ENCODE assay signal across 8 cellular contexts in genomic region chr9:71766663-71767062, GRCh38. TPM values are rescaled to one million over a fixed set of nuclear protein-coding genes. Genes with fewer than 3 reads are reported as not detected.
DNase-seq lines count a peak whose midpoint lies in the region; ATAC-seq, FAIRE-seq and TF ChIP-seq lines count a peak whose summit lies in the region.

No MANE protein-coding gene starts in this region.

- H3K9me3 ChIP-seq in RWPE2 (ENCODE audit: severe bottlenecking) (no peaks in the 10 kb centered on the region), fibroblast of lung (ENCODE audit: control insufficient read depth, insufficient read depth, low read depth, low read length) (no peaks in the 10 kb centered on the region)

- H3K27ac ChIP-seq in RWPE2 (ENCODE audit: poor library complexity, severe bottlenecking) (peak overlapping the region; percentile 84), fibroblast of lung (ENCODE audit: insufficient read depth, low read length) (peak overlapping the region; percentile 88)

- H3K4me1 ChIP-seq in RWPE2 (ENCODE audit: insufficient read depth, poor library complexity, severe bottlenecking), result peaks cover 47% of the 10 kb centered on the region
- H3K4me1 ChIP-seq in fibroblast of lung (ENCODE audit: control insufficient read depth, extremely low read depth, insufficient read depth, low read length), result peaks cover 16% of the 10 kb centered on the region

- no peaks in the 10 kb centered on the region for H4K20me1 ChIP-seq in fibroblast of lung (ENCODE audit: control insufficient read depth, extremely low read depth, insufficient read depth, low read length)

- H3K27me3 ChIP-seq in RWPE2 (ENCODE audit: insufficient read depth, poor library complexity, severe bottlenecking) (no peaks in the 10 kb centered on the region), fibroblast of lung (ENCODE audit: control insufficient read depth, insufficient read depth, low read length) (no peaks in the 10 kb centered on the region)

- H3K36me3 ChIP-seq in RWPE2 (ENCODE audit: low read depth), result no peaks in the 10 kb centered on the region; the same call in 1 of the 2 replicates
- no peaks in the 10 kb centered on the region for H3K36me3 ChIP-seq in fibroblast of lung (ENCODE audit: control insufficient read depth, insufficient read depth, low read length)

- no peak overlapping the region for H2AFZ ChIP-seq in fibroblast of lung (ENCODE audit: low read length)

- no peak for TF ChIP-seq CTCF in RWPE2 (IDR thresholded peaks at IDR 0.05; ENCODE audit: poor library complexity, severe bottlenecking)
- no peak for TF ChIP-seq CTCF in fibroblast of lung (conservative IDR thresholded peaks at IDR 0.05 in 1 of 2, IDR thresholded peaks at IDR 0.05 in 1 of 2; ENCODE audit: low read depth in 1 of 2, low read length in 2 of 2)

- FAIRE-seq in urothelium cell line (lab: Jason Lieb, UNC), result no peak

- no peak overlapping the region for H3K9ac ChIP-seq in fibroblast of lung (ENCODE audit: insufficient read depth, low read length)

- ATAC-seq in activated CD4-positive, CD25-positive, alpha-beta regulatory T cell treated with anti-CD3 and anti-CD28 coated beads, Interleukin-2, amount 50 U/mL, for 24 hours, result peak; percentile 42 to 50
- ATAC-seq in RWPE2 (ENCODE audit: low read depth) (no peak), GM19397 (IDR thresholded peaks at IDR 0.05; ENCODE audit: unreplicated experiment) (no peak)

- H3K4me2 ChIP-seq in fibroblast of lung (ENCODE audit: extremely low read depth, insufficient read depth, low read length), result peak overlapping the region; percentile 88

- H3K4me3 ChIP-seq in RWPE2 (ENCODE audit: severe bottlenecking) (peak overlapping the region; percentile 57), fibroblast of lung (replicated peaks in 1 of 4; ENCODE audit: control extremely low read depth in 1 of 4, insufficient read depth in 1 of 4, low read depth in 3 of 4, low read length in 4 of 4) (peak overlapping the region; percentile 75 to 97 (median 94)), skeletal muscle cell (ENCODE audit: low read depth, low read length) (peak overlapping the region; percentile 77)

- no peak for DNase-seq in activated CD4-positive, CD25-positive, alpha-beta regulatory T cell (lab: John Stamatoyannopoulos, UW)
- no peak for DNase-seq in RWPE2 (ENCODE audit: low spot score)
- no peak for DNase-seq in fibroblast of lung (ENCODE audit: low read depth in 2 of 2)
- DNase-seq in skeletal muscle cell (ENCODE audit: low read depth), result no peak
- DNase-seq in urothelium cell line (ENCODE audit: low spot score), result no peak
- DNase-seq in HuH-7.5 (ENCODE audit: low spot score), result no peak

- H3K79me2 ChIP-seq in fibroblast of lung (ENCODE audit: control insufficient read depth, insufficient read depth, low read length), result peaks cover 44% of the 10 kb centered on the region

RNA-seq across cellular contexts. Expression of gene CEMIP2, which starts 1.6 kb away (rescaled TPM):
- 45.6 and 46.2 TPM in 2 replicates for total RNA-seq in fibroblast of lung
- 35.1 and 38.7 TPM in 2 replicates for polyA plus RNA-seq in fibroblast of lung
- polyA plus RNA-seq in fibroblast of lung (2012), result 21.4 and 21.8 TPM in 2 replicates
- 79.5 and 129 TPM in 2 replicates for polyA minus RNA-seq in fibroblast of lung (ENCODE audit: low replicate concordance)

Comparison
In these comparisons a context has a peak if more than half of its experiments do, and no peak if none do; other contexts are left out.
1. ATAC-seq: peak in activated CD4-positive, CD25-positive, alpha-beta regulatory T cell treated with anti-CD3 and anti-CD28 coated beads, Interleukin-2, amount 50 U/mL, for 24 hours (2 of 2); none in RWPE2 (single experiment) and GM19397 (single experiment).
2. Peak in every context shown above with its lines, with median percentiles within 50 percentile points of each other: H3K4me3 ChIP-seq.